11 cellular contexts compared by ENCODE assay signal in genomic region chr3:71728632-71729342, GRCh38. TPM values are rescaled to one million over a fixed set of nuclear protein-coding genes. Genes with fewer than 3 reads are reported as not detected.
DNase-seq lines count a peak whose midpoint lies in the region; ATAC-seq and TF ChIP-seq lines count a peak whose summit lies in the region.
"Had no signal": no experiment of that assay in that cellular context is flagged by ENCODE, and none has a peak within 500 bp of the region (broad histone marks: within the 10 kb centered on the region; RNA-seq: fewer than 3 reads in every experiment).

No MANE protein-coding gene starts in this region.

- ATAC-seq in SK-N-SH treated with all-trans-retinoic acid at 6 μM for 48 hours (no peak), GM21515 (IDR thresholded peaks at IDR 0.05; ENCODE audit: unreplicated experiment) (no peak), GM21526 (IDR thresholded peaks at IDR 0.05; ENCODE audit: low FRiP score, unreplicated experiment) (no peak)

- intact Hi-C loops in cardiac septum (cut with DNase I) = loop anchor here (5.0 to 10.0 kb wide), 2 partner anchors 226 to 1094 kb away; no protein-coding TSS in a partner anchor

- no peaks in the 10 kb centered on the region for H4K20me1 ChIP-seq in SK-N-SH (ENCODE audit: insufficient read depth)

- peak; percentile 58 for DNase-seq in SK-N-SH
- peak; percentile 74 for DNase-seq in NCI-H1105 (lab: John Stamatoyannopoulos, UW)
- DNase-seq in astrocyte of the hippocampus (ENCODE audit: low read depth, low spot score) = peak; percentile 47
- no peak for DNase-seq in cardiac septum (ENCODE audit: low spot score)
- DNase-seq: IMR-90, RPMI8226 had no signal

- CTCF ChIA-PET in SK-N-SH (lab: Yijun Ruan, JAX) = interaction anchor here (0.6 to 4.3 kb wide), 25 partner anchors 10 to 1323 kb away, joined by 3 to 72 read pairs (median 4); partner anchors contain the start of gene GPR27

- H3K9ac ChIP-seq in SK-N-SH = no peak overlapping the region

- 65% methylated on average over 4 of the region's 4 CpGs for WGBS in SK-N-SH (ENCODE audit: low lambda C conversion rate)

- no peak overlapping the region for H2AFZ ChIP-seq in SK-N-SH (ENCODE audit: low read depth)

- H3F3A ChIP-seq in SK-N-SH (replicated peaks; ENCODE audit: insufficient read depth) = peaks cover 5% of the 10 kb centered on the region

- H3K4me2 ChIP-seq in SK-N-SH = no peak overlapping the region

- no peak for TF ChIP-seq CTCF in SK-N-SH (IDR thresholded peaks at IDR 0.05)
- no peak for TF ChIP-seq CTCF in neutrophil (IDR thresholded peaks at IDR 0.05)

- H3K4me3 ChIP-seq in SK-N-SH (ENCODE audit: low read depth in 2 of 2, low read length in 1 of 2) (no peak overlapping the region), neutrophil (ENCODE audit: low read depth in 1 of 2, low read length in 1 of 2) (peak overlapping the region in 1 of 2 experiments; percentile 9)

- H3K9me2 ChIP-seq in SK-N-SH = no peaks in the 10 kb centered on the region

- no peak for TF ChIP-seq RAD21 in SK-N-SH (IDR thresholded peaks at IDR 0.05; ENCODE audit: low read length)

- POLR2A ChIA-PET in SK-N-SH (lab: Yijun Ruan, JAX) = no interaction called here

- H3K36me3 ChIP-seq in SK-N-SH (replicated peaks in 1 of 2; ENCODE audit: control insufficient read depth in 1 of 2, insufficient read depth in 2 of 2, low read length in 1 of 2) (no peaks in the 10 kb centered on the region), neutrophil (no peaks in the 10 kb centered on the region)

- no peaks in the 10 kb centered on the region; the same call in 1 of the 2 replicates for H3K27me3 ChIP-seq in SK-N-SH (ENCODE audit: insufficient read depth)
- no peaks in the 10 kb centered on the region for H3K27me3 ChIP-seq in neutrophil

- no peaks in the 10 kb centered on the region for H3K79me2 ChIP-seq in SK-N-SH (ENCODE audit: insufficient read depth)

- H3K27ac ChIP-seq in SK-N-SH (ENCODE audit: low read depth in 2 of 2, low read length in 1 of 2) (no peak overlapping the region), neutrophil (peak overlapping the region; percentile 36)

- H3K9me3 ChIP-seq in SK-N-SH (no peaks in the 10 kb centered on the region), neutrophil (no peaks in the 10 kb centered on the region)

- TF ChIP-seq EP300 in SK-N-SH (IDR thresholded peaks at IDR 0.05; ENCODE audit: borderline replicate concordance in 1 of 2, low read depth in 1 of 2, low read length in 1 of 2) = no peak

- H3K4me1 ChIP-seq in SK-N-SH (ENCODE audit: control insufficient read depth in 1 of 2, insufficient read depth in 2 of 2, low read depth in 1 of 2, low read length in 1 of 2) (peaks cover 0 to 24% of the 10 kb centered on the region in 2 experiments; a peak in 1 of 4 replicates), neutrophil (ENCODE audit: control insufficient read depth in 1 of 2, insufficient read depth in 1 of 2, low read depth in 1 of 2, low read length in 1 of 2) (peaks cover 51 to 57% of the 10 kb centered on the region in 2 experiments)

TF ChIP-seq in SK-N-SH, 30 proteins besides CTCF, POLR2A, EP300 and RAD21 (continues in another document):
- TF ChIP-seq FOXM1 (IDR thresholded peaks at IDR 0.05; ENCODE audit: low read depth) = no peak
- TF ChIP-seq ELF1 (IDR thresholded peaks at IDR 0.05) = no peak
- TF ChIP-seq ZBTB33 (IDR thresholded peaks at IDR 0.05; ENCODE audit: borderline replicate concordance, low read depth) = no peak
- TF ChIP-seq MXI1 (IDR thresholded peaks at IDR 0.05; ENCODE audit: low read depth, low read length) = no peak
- no peak for TF ChIP-seq TEAD4 (IDR thresholded peaks at IDR 0.05; ENCODE audit: borderline replicate concordance, insufficient read depth)
- TF ChIP-seq NFIC (IDR thresholded peaks at IDR 0.05; ENCODE audit: borderline replicate concordance) = no peak
- TF ChIP-seq RXRA (IDR thresholded peaks at IDR 0.05; ENCODE audit: borderline replicate concordance, low read depth) = no peak

TF ChIP-seq in SK-N-SH treated with all-trans-retinoic acid at 6 μM for 48 hours, 23 proteins besides CTCF, POLR2A, EP300 and RAD21 (continues in another document):
- no peak for TF ChIP-seq SNAI2 (CRISPR knock-in tag; IDR thresholded peaks at IDR 0.05)
- no peak for TF ChIP-seq PATZ1 (CRISPR knock-in tag; IDR thresholded peaks at IDR 0.05; ENCODE audit: borderline replicate concordance)
- no peak for TF ChIP-seq CREB5 (CRISPR knock-in tag; IDR thresholded peaks at IDR 0.05; ENCODE audit: low read depth)
- TF ChIP-seq ESRRG (CRISPR knock-in tag; IDR thresholded peaks at IDR 0.05) = no peak
- no peak for TF ChIP-seq TCF4 (CRISPR knock-in tag; IDR thresholded peaks at IDR 0.05; ENCODE audit: borderline replicate concordance)
- TF ChIP-seq ARNTL (CRISPR knock-in tag; IDR thresholded peaks at IDR 0.05; ENCODE audit: borderline replicate concordance, low read depth) = no peak
- TF ChIP-seq ZC3H10 (CRISPR knock-in tag; IDR thresholded peaks at IDR 0.05) = no peak
- no peak for TF ChIP-seq GLIS3 (CRISPR knock-in tag; IDR thresholded peaks at IDR 0.05)
- TF ChIP-seq CSRNP3 (CRISPR knock-in tag; IDR thresholded peaks at IDR 0.05) = no peak
- TF ChIP-seq CSDC2 (CRISPR knock-in tag; IDR thresholded peaks at IDR 0.05) = no peak
- TF ChIP-seq ZNF70 (CRISPR knock-in tag; IDR thresholded peaks at IDR 0.05) = no peak
- TF ChIP-seq ZNF565 (CRISPR knock-in tag; conservative IDR thresholded peaks at IDR 0.05; ENCODE audit: low read depth) = no peak
- TF ChIP-seq OSR1 (CRISPR knock-in tag; IDR thresholded peaks at IDR 0.05) = no peak
- no peak for TF ChIP-seq ZFP3 (CRISPR knock-in tag; IDR thresholded peaks at IDR 0.05)
- no peak for TF ChIP-seq ZFP30 (CRISPR knock-in tag; IDR thresholded peaks at IDR 0.05)
- no peak for TF ChIP-seq ISL1 (CRISPR knock-in tag; IDR thresholded peaks at IDR 0.05)
- no peak for TF ChIP-seq POU6F1 (CRISPR knock-in tag; IDR thresholded peaks at IDR 0.05; ENCODE audit: borderline replicate concordance, low read depth)

RNA-seq across cellular contexts. Expression of gene EIF4E3, which starts 3.6 kb away (rescaled TPM):
- polyA plus RNA-seq in SK-N-SH (2012; rRNA removed) = 0.47 and 0.67 TPM in 2 replicates
- polyA plus RNA-seq in SK-N-SH (2012; cell fraction: cytosol; rRNA removed) = 1.3 and 2.1 TPM in 2 replicates
- 0.13 and 0.51 TPM in 2 replicates for polyA plus RNA-seq in SK-N-SH (2012; cell fraction: nucleus; rRNA removed)
- 54.7 TPM for total RNA-seq in cardiac septum

RNA-seq across cellular contexts. Expression of gene GPR27, which starts 24.9 kb away (rescaled TPM):
- 0.05 and 0.16 TPM in 2 replicates for polyA plus RNA-seq in SK-N-SH (2012; rRNA removed)
- polyA plus RNA-seq in SK-N-SH (2012; cell fraction: cytosol; rRNA removed) = 0.18 and 0.25 TPM in 2 replicates
- polyA plus RNA-seq in SK-N-SH (2012; cell fraction: nucleus; rRNA removed) = not detected in 2 replicates
- 8.3 TPM for total RNA-seq in cardiac septum
- total RNA-seq: IMR-90, osteoblast had no signal
- polyA plus RNA-seq: IMR-90 had no signal

RNA-seq across cellular contexts. Expression of gene PROK2, which starts 56.2 kb away (rescaled TPM):
- not detected in 2 replicates for polyA plus RNA-seq in SK-N-SH (2012; rRNA removed)
- polyA plus RNA-seq in SK-N-SH (2012; cell fraction: cytosol; rRNA removed) = not detected in 2 replicates
- not detected in 2 replicates for polyA plus RNA-seq in SK-N-SH (2012; cell fraction: nucleus; rRNA removed)
- total RNA-seq in cardiac septum = 1.3 TPM
- total RNA-seq: IMR-90, osteoblast had no signal
- polyA plus RNA-seq: IMR-90 had no signal
